8 cellular contexts compared by ENCODE assay signal in genomic region chr12:112418248-112418595, GRCh38. TPM values are rescaled to one million over a fixed set of nuclear protein-coding genes. Genes with fewer than 3 reads are reported as not detected.
DNase-seq lines count a peak whose midpoint lies in the region; ATAC-seq and TF ChIP-seq lines count a peak whose summit lies in the region.

No MANE protein-coding gene starts in this region.

- RAD21 ChIA-PET in HCT116 (lab: Charles Lee; ENCODE audit: low non-redundant PET in 1 of 2, low total read pairs in 2 of 2, uncharacterized antibody in 2 of 2, unreplicated experiment in 2 of 2) = no interaction called here

- no peak for TF ChIP-seq CTCF in HCT116 (IDR thresholded peaks at IDR 0.05 in 2 of 3, conservative IDR thresholded peaks at IDR 0.05 in 1 of 3; ENCODE audit: borderline replicate concordance in 1 of 3, insufficient read depth in 1 of 3, low read depth in 2 of 3, low read length in 2 of 3)
- TF ChIP-seq CTCF in WERI-Rb-1 (IDR thresholded peaks at IDR 0.05; ENCODE audit: low read depth, low read length) = no peak
- TF ChIP-seq CTCF in glutamatergic neuron (IDR thresholded peaks at IDR 0.05; ENCODE audit: partially characterized antibody, unreplicated experiment) = no peak

- H4K20me1 ChIP-seq in HCT116 (ENCODE audit: insufficient read depth) = no peaks in the 10 kb centered on the region

- H3K36me3 ChIP-seq in HCT116 (ENCODE audit: control insufficient read depth in 1 of 2, insufficient read depth in 2 of 2, low read length in 2 of 2) (no peaks in the 10 kb centered on the region; a peak in 1 of 4 replicates), WERI-Rb-1 (no peaks in the 10 kb centered on the region)

- TF ChIP-seq RAD21 in HCT116 (IDR thresholded peaks at IDR 0.05; ENCODE audit: low read depth) = no peak

- H3K9me2 ChIP-seq in HCT116 (ENCODE audit: insufficient read depth) = no peaks in the 10 kb centered on the region

- H3K4me1 ChIP-seq in HCT116 (ENCODE audit: control insufficient read depth in 1 of 2, insufficient read depth in 2 of 2, low read length in 2 of 2) = peaks cover 6 to 11% of the 10 kb centered on the region in 2 experiments; a peak in 2 of 4 replicates

- TSS peak; percentile 91 for BruUV-seq in HCT116 (replicated peaks; lab: Mats Ljungman, UMichigan)

- peak overlapping the region; percentile 88 for H3K27ac Mint-ChIP-seq in glutamatergic neuron (ENCODE audit: unreplicated experiment)
- peak overlapping the region; percentile 97 for H3K27ac Mint-ChIP-seq in stimulated activated effector memory CD8-positive, alpha-beta T cell treated with anti-CD3 and anti-CD28 coated beads, Interleukin-12 subunit alpha, Interleukin-12 subunit beta, amount 100 ng/mL, for 72 hours

- peak overlapping the region; percentile 83 to 97 for H3K4me3 ChIP-seq in HCT116 (replicated peaks in 1 of 2; ENCODE audit: low read depth in 1 of 2, low read length in 2 of 2)
- H3K4me3 ChIP-seq in WERI-Rb-1 (ENCODE audit: low read depth, low read length) = peak overlapping the region; percentile 97

- ATAC-seq in HCT116 (peak; percentile 8), GM18909 (IDR thresholded peaks at IDR 0.05; ENCODE audit: poor library complexity, unreplicated experiment) (no peak)
- ATAC-seq in stimulated activated effector memory CD8-positive, alpha-beta T cell treated with anti-CD3 and anti-CD28 coated beads, Interleukin-12 subunit alpha, Interleukin-12 subunit beta, amount 100 ng/mL, for 72 hours = peak; percentile 0

- H3K27me3 ChIP-seq in HCT116 (ENCODE audit: insufficient read depth, low read length) (no peaks in the 10 kb centered on the region), WERI-Rb-1 (ENCODE audit: insufficient read depth, low read depth, severe bottlenecking) (no peaks in the 10 kb centered on the region)

- H3K4me1 Mint-ChIP-seq in glutamatergic neuron (ENCODE audit: low read depth, unreplicated experiment) = peaks cover 2% of the 10 kb centered on the region
- H3K4me1 Mint-ChIP-seq in stimulated activated effector memory CD8-positive, alpha-beta T cell treated with anti-CD3 and anti-CD28 coated beads, Interleukin-12 subunit alpha, Interleukin-12 subunit beta, amount 100 ng/mL, for 72 hours = peaks cover 39% of the 10 kb centered on the region

- TF ChIP-seq POLR2A in HCT116 (IDR thresholded peaks at IDR 0.05; ENCODE audit: borderline replicate concordance, extremely low read depth, insufficient read depth, insufficient read length) = no peak

- H3K4me2 ChIP-seq in HCT116 (ENCODE audit: low read length) = peak overlapping the region; percentile 81

- POLR2A ChIA-PET in HCT116 (lab: Charles Lee) = no interaction called here

- intact Hi-C loops in HCT116 (cut with micrococcal nuclease) = loop anchor here (1.0 kb wide), 1 partner anchor 9 kb away; the partner anchor contains the start of gene RPL6

- H2AFZ ChIP-seq in HCT116 (ENCODE audit: low read depth, low read length, poor library complexity, severe bottlenecking) = no peak overlapping the region

- no peak for DNase-seq in HCT116 (ENCODE audit: low read depth, low spot score)
- no peak for DNase-seq in WERI-Rb-1
- no peak for DNase-seq in glutamatergic neuron
- no peak for DNase-seq in stimulated activated effector memory CD8-positive, alpha-beta T cell treated with anti-CD3 and anti-CD28 coated beads, Interleukin-12 subunit alpha, Interleukin-12 subunit beta, amount 100 ng/mL, for 72 hours (ENCODE audit: low spot score in 2 of 2)
- no peak for DNase-seq in activated gamma-delta T cell (lab: John Stamatoyannopoulos, UW)
- DNase-seq in NCI-H2227 treated with DMSO at 0.1 percent for 48 hours (lab: John Stamatoyannopoulos, UW) = no peak
- no peak for DNase-seq in NCI-H82 (lab: John Stamatoyannopoulos, UW)

- no peaks in the 10 kb centered on the region for H3K27me3 Mint-ChIP-seq in glutamatergic neuron (ENCODE audit: unreplicated experiment)

- no peaks in the 10 kb centered on the region for H3K9me3 Mint-ChIP-seq in glutamatergic neuron (ENCODE audit: unreplicated experiment)
- H3K9me3 Mint-ChIP-seq in stimulated activated effector memory CD8-positive, alpha-beta T cell treated with anti-CD3 and anti-CD28 coated beads, Interleukin-12 subunit alpha, Interleukin-12 subunit beta, amount 100 ng/mL, for 72 hours = no peaks in the 10 kb centered on the region

- H3K27ac ChIP-seq in HCT116 (ENCODE audit: low read depth, low read length) (peak overlapping the region; percentile 94), WERI-Rb-1 (peak overlapping the region; percentile 86)

- H3K4me3 Mint-ChIP-seq in glutamatergic neuron (ENCODE audit: unreplicated experiment) = peak overlapping the region; percentile 91
- peak overlapping the region; percentile 94 for H3K4me3 Mint-ChIP-seq in stimulated activated effector memory CD8-positive, alpha-beta T cell treated with anti-CD3 and anti-CD28 coated beads, Interleukin-12 subunit alpha, Interleukin-12 subunit beta, amount 100 ng/mL, for 72 hours

- no peaks in the 10 kb centered on the region for H3K9me3 ChIP-seq in HCT116 (ENCODE audit: control insufficient read depth in 1 of 2, insufficient read depth in 1 of 2, low read depth in 1 of 2, low read length in 2 of 2)
- H3K9me3 ChIP-seq in WERI-Rb-1 (ENCODE audit: severe bottlenecking) = no peaks in the 10 kb centered on the region

- peaks cover 47% of the 10 kb centered on the region for H3K79me2 ChIP-seq in HCT116 (ENCODE audit: insufficient read depth, low read length)

- no peaks in the 10 kb centered on the region for H3K36me3 Mint-ChIP-seq in glutamatergic neuron (ENCODE audit: unreplicated experiment)
- peaks cover 43% of the 10 kb centered on the region for H3K36me3 Mint-ChIP-seq in stimulated activated effector memory CD8-positive, alpha-beta T cell treated with anti-CD3 and anti-CD28 coated beads, Interleukin-12 subunit alpha, Interleukin-12 subunit beta, amount 100 ng/mL, for 72 hours

- H3K9ac ChIP-seq in HCT116 (ENCODE audit: low read length) = peak overlapping the region; percentile 94

- CTCF ChIA-PET in HCT116 (lab: Charles Lee) = no interaction called here

TF ChIP-seq in HCT116, 20 proteins besides CTCF, POLR2A, EP300 and RAD21:
- TF ChIP-seq JUND (IDR thresholded peaks at IDR 0.05) = no peak
- no peak for TF ChIP-seq POLR2AphosphoS5 (IDR thresholded peaks at IDR 0.05; ENCODE audit: low read depth, low read length)
- TF ChIP-seq SP1 (IDR thresholded peaks at IDR 0.05; ENCODE audit: low read depth) = no peak
- no peak for TF ChIP-seq ELF1 (IDR thresholded peaks at IDR 0.05; ENCODE audit: borderline replicate concordance, low read depth)
- TF ChIP-seq TCF7L2 (IDR thresholded peaks at IDR 0.05; ENCODE audit: borderline replicate concordance, extremely low read depth, insufficient read depth, insufficient read length) = no peak
- TF ChIP-seq ZBTB33 (IDR thresholded peaks at IDR 0.05; ENCODE audit: extremely low read depth, insufficient replicate concordance, low read length) = no peak

RNA-seq across cellular contexts. Expression of gene PTPN11, which starts 0.5 kb away (rescaled TPM):
- 181 TPM for total RNA-seq in HCT116 (2021; ENCODE audit: unreplicated experiment)
- polyA plus RNA-seq in HCT116 (2012) = 62.7 and 66.9 TPM in 2 replicates
- total RNA-seq in glutamatergic neuron (ENCODE audit: unreplicated experiment) = 68.7 TPM

RNA-seq across cellular contexts. Expression of gene RPL6, which starts 8.8 kb away (rescaled TPM):
- 1,845 TPM for total RNA-seq in HCT116 (2021; ENCODE audit: unreplicated experiment)
- 1,324 and 1,653 TPM in 2 replicates for polyA plus RNA-seq in HCT116 (2012)
- 967 TPM for total RNA-seq in glutamatergic neuron (ENCODE audit: unreplicated experiment)

RNA-seq across cellular contexts. Expression of gene HECTD4, which starts 36.0 kb away (rescaled TPM):
- total RNA-seq in HCT116 (2021; ENCODE audit: unreplicated experiment) = 31.2 TPM
- 11.2 and 13.1 TPM in 2 replicates for polyA plus RNA-seq in HCT116 (2012)
- 261 TPM for total RNA-seq in glutamatergic neuron (ENCODE audit: unreplicated experiment)
